8 cellular contexts compared by ENCODE assay signal in genomic region chr19:10835754-10836477, GRCh38. TPM values are rescaled to one million over a fixed set of nuclear protein-coding genes. Genes with fewer than 3 reads are reported as not detected.
A peak's percentile ranks its signal among the peaks of the same experiment; 100 is the strongest.
DNase-seq lines count a peak whose midpoint lies in the region; ATAC-seq and TF ChIP-seq lines count a peak whose summit lies in the region.

Gene TMED1 (minus strand): TSS chr19:10836212. CDS start chr19:10836191, 21 bp downstream.

- peak within 1 kb of the TSS; percentile 75 to 83 for H3K9ac ChIP-seq in colonic mucosa (ENCODE audit: low read depth in 2 of 2, low read length in 2 of 2)

- intact Hi-C loops in colonic mucosa (cut with DNase I), result no loop called here

- TF ChIP-seq CTCF in BE2C (IDR thresholded peaks at IDR 0.05; ENCODE audit: low read depth, low read length) (peak; percentile 19; the same call in 1 of the 2 replicates), colonic mucosa (IDR thresholded peaks at IDR 0.05) (no peak)

- H3K27me3 ChIP-seq in BE2C (no peaks in the 10 kb centered on the region), colonic mucosa (no peaks in the 10 kb centered on the region), layer of hippocampus (ENCODE audit: control insufficient read depth, insufficient read depth, low read length) (no peaks in the 10 kb centered on the region)

- H3K36me3 ChIP-seq in BE2C (peaks cover 31% of the 10 kb centered on the region), colonic mucosa (no peaks in the 10 kb centered on the region)

- H3K4me3 ChIP-seq in BE2C (ENCODE audit: low read depth, low read length) (peak within 1 kb of the TSS; percentile 76), colonic mucosa (peak within 1 kb of the TSS; percentile 44)

- H3K9me3 ChIP-seq in BE2C, result peaks cover 2% of the 10 kb centered on the region; the same call in 1 of the 2 replicates
- H3K9me3 ChIP-seq in colonic mucosa, result no peaks in the 10 kb centered on the region

- DNase-seq in BE2C, result peak; percentile 100
- DNase-seq in GM19238 (ENCODE audit: insufficient read length, low spot score), result peak; percentile 98
- DNase-seq in NCI-H526 (lab: John Stamatoyannopoulos, UW), result peak; percentile 97 to 99
- peak; percentile 100 for DNase-seq in activated CD4-positive, alpha-beta T cell treated with anti-CD3 and anti-CD28 coated beads for 48 hours
- DNase-seq in colonic mucosa, result peak; percentile 100
- peak; percentile 90 for DNase-seq in stimulated activated CD4-positive, alpha-beta T cell treated with anti-CD3 and anti-CD28 coated beads, Interleukin-1b, Interleukin-23, amount 100 ng/mL, for 4 hours (ENCODE audit: low read depth in 2 of 2)

- H3K4me1 ChIP-seq in BE2C (peaks cover 3% of the 10 kb centered on the region), colonic mucosa (no peaks in the 10 kb centered on the region)

- peak; percentile 70 for ATAC-seq in HG03457 (IDR thresholded peaks at IDR 0.05; ENCODE audit: unreplicated experiment)

- H3K27ac ChIP-seq in colonic mucosa (peak within 1 kb of the TSS; percentile 85), layer of hippocampus (ENCODE audit: low read depth, low read length) (peak within 1 kb of the TSS; percentile 100)

RNA-seq across cellular contexts. Expression of gene TMED1, which starts in this region (rescaled TPM):
- 114 TPM for polyA plus RNA-seq in BE2C (2012; ENCODE audit: insufficient read depth, insufficient read length, low read depth)
- total RNA-seq in colonic mucosa, result 10 to 100 TPM; 21.2 to 22.5 TPM

Comparison
In these comparisons a context has a peak if more than half of its experiments do, and no peak if none do; other contexts are left out.
1. Peak in every context shown above with its lines: DNase-seq, ATAC-seq, H3K4me3 ChIP-seq and H3K27ac ChIP-seq.